In genomic region chr9:128788445-128788844, GRCh38 we compare ENCODE assay signal across 10 cellular contexts. TPM values are rescaled to one million over a fixed set of nuclear protein-coding genes. Genes with fewer than 3 reads are reported as not detected.
DNase-seq lines count a peak whose midpoint lies in the region; ATAC-seq, FAIRE-seq and TF ChIP-seq lines count a peak whose summit lies in the region.
"Had no signal": no experiment of that assay in that cellular context is flagged by ENCODE, and none has a peak within 500 bp of the region (broad histone marks: within the 10 kb centered on the region; RNA-seq: fewer than 3 reads in every experiment).

No MANE protein-coding gene starts in this region.

- TF ChIP-seq CTCF in A673 (conservative IDR thresholded peaks at IDR 0.05; ENCODE audit: low read depth, low read length) (no peak), HEK293 (tag by site-specific recombination; IDR thresholded peaks at IDR 0.05) (no peak), astrocyte (IDR thresholded peaks at IDR 0.05; ENCODE audit: insufficient read depth, low read depth, low read length) (no peak)

- H3K79me2 ChIP-seq in astrocyte (ENCODE audit: insufficient read depth, low read length), result peaks cover 22% of the 10 kb centered on the region

- CTCF ChIA-PET in A673 (lab: Charles Lee), result interaction anchor here (0.6 kb wide), 1 partner anchor 835 kb away, joined by 5 read pairs; no protein-coding TSS in a partner anchor
- CTCF ChIA-PET in HEK293 (lab: Yijun Ruan, JAX), result interaction anchor here (0.6 to 1.2 kb wide), 6 partner anchors 16 to 1468 kb away, joined by 3 to 7 read pairs (median 4); partner anchors contain the start of genes ENDOG and ZER1

- H3K4me2 ChIP-seq in astrocyte (ENCODE audit: low read length) (peak overlapping the region; percentile 94), mesenchymal stem cell (ENCODE audit: low read length, poor library complexity, severe bottlenecking) (peak overlapping the region; percentile 98)

- H3K36me3 ChIP-seq in A673 (ENCODE audit: insufficient read depth, low read length, poor library complexity, severe bottlenecking) (peaks cover 10% of the 10 kb centered on the region), HEK293 (ENCODE audit: control insufficient read depth in 2 of 2, insufficient read depth in 1 of 2, low read length in 2 of 2) (peaks cover 4 to 45% of the 10 kb centered on the region in 2 experiments), astrocyte (ENCODE audit: insufficient read depth, low read length) (peaks cover 9% of the 10 kb centered on the region), mesenchymal stem cell (ENCODE audit: control insufficient read depth in 1 of 2, insufficient read depth in 2 of 2, low read depth in 1 of 2, low read length in 2 of 2) (peaks cover 36 to 40% of the 10 kb centered on the region in 2 experiments)

- peaks cover 34% of the 10 kb centered on the region for H3K79me1 ChIP-seq in mesenchymal stem cell (replicated peaks; ENCODE audit: low read length, poor library complexity, severe bottlenecking)

- peak overlapping the region; percentile 86 for H3K4me3 ChIP-seq in A673 (ENCODE audit: low read depth, low read length, poor library complexity, severe bottlenecking)
- H3K4me3 ChIP-seq in HEK293 (ENCODE audit: low read depth, low read length), result peak overlapping the region; percentile 74; the same call in 1 of the 2 replicates
- H3K4me3 ChIP-seq in astrocyte (ENCODE audit: insufficient read depth, low read depth, low read length), result peak overlapping the region; percentile 89
- peak overlapping the region in 1 of 2 experiments; percentile 98 for H3K4me3 ChIP-seq in mesenchymal stem cell (ENCODE audit: insufficient read depth in 1 of 2, low read depth in 1 of 2, low read length in 2 of 2)

- 100% methylated on average over 1 of the region's 1 CpG for WGBS in mesenchymal stem cell

- no peak overlapping the region for H2BK12ac ChIP-seq in mesenchymal stem cell (ENCODE audit: low read length in 2 of 2)

- H2AFZ ChIP-seq in astrocyte (ENCODE audit: low read depth, low read length), result no peak overlapping the region
- H2AFZ ChIP-seq in mesenchymal stem cell (ENCODE audit: low read depth, low read length), result no peak overlapping the region

- peak overlapping the region; percentile 88 for H3K9ac ChIP-seq in astrocyte (ENCODE audit: low read length)
- H3K9ac ChIP-seq in mesenchymal stem cell (ENCODE audit: low read length), result peak overlapping the region; percentile 94

- H3K4me1 ChIP-seq in A673 (ENCODE audit: insufficient read depth, low read length, poor library complexity, severe bottlenecking), result peaks cover 4% of the 10 kb centered on the region
- H3K4me1 ChIP-seq in HEK293 (ENCODE audit: control insufficient read depth, insufficient read depth, low read length), result no peaks in the 10 kb centered on the region
- peaks cover 6% of the 10 kb centered on the region for H3K4me1 ChIP-seq in astrocyte (ENCODE audit: insufficient read depth, low read length)
- peaks cover 12% of the 10 kb centered on the region for H3K4me1 ChIP-seq in mesenchymal stem cell (ENCODE audit: control insufficient read depth, insufficient read depth, low read depth, low read length)

- H2AK5ac ChIP-seq in mesenchymal stem cell (ENCODE audit: low read length, severe bottlenecking), result no peak overlapping the region

- H3K18ac ChIP-seq in mesenchymal stem cell (ENCODE audit: low read depth in 1 of 2, low read length in 2 of 2), result no peak overlapping the region

- no peak overlapping the region for H3K4ac ChIP-seq in mesenchymal stem cell (ENCODE audit: low read depth in 1 of 2, low read length in 2 of 2)

- no peaks in the 10 kb centered on the region for H3K9me3 ChIP-seq in A673 (ENCODE audit: low read depth, low read length, poor library complexity, severe bottlenecking)
- no peaks in the 10 kb centered on the region for H3K9me3 ChIP-seq in HEK293 (ENCODE audit: control insufficient read depth, insufficient read depth, low read depth, low read length)
- H3K9me3 ChIP-seq in astrocyte (ENCODE audit: insufficient read depth, low read depth, low read length), result no peaks in the 10 kb centered on the region
- H3K9me3 ChIP-seq in mesenchymal stem cell (ENCODE audit: control insufficient read depth, low read length), result no peaks in the 10 kb centered on the region

- no peaks in the 10 kb centered on the region for H3K27me3 Mint-ChIP-seq in astrocyte (ENCODE audit: low read depth, unreplicated experiment)

- H2BK5ac ChIP-seq in mesenchymal stem cell (ENCODE audit: low read depth, low read length, poor library complexity, severe bottlenecking), result no peak overlapping the region

- H4K8ac ChIP-seq in mesenchymal stem cell (ENCODE audit: low read length), result no peak overlapping the region

- no peaks in the 10 kb centered on the region for H3K9me3 Mint-ChIP-seq in astrocyte (ENCODE audit: unreplicated experiment)

- no peak for FAIRE-seq in astrocyte (lab: Jason Lieb, UNC)

- no peak overlapping the region for H2BK15ac ChIP-seq in mesenchymal stem cell (ENCODE audit: low read depth, poor library complexity, severe bottlenecking)

- H4K91ac ChIP-seq in mesenchymal stem cell (ENCODE audit: low read length), result no peak overlapping the region

- no peak overlapping the region for H3K14ac ChIP-seq in mesenchymal stem cell (ENCODE audit: low read length in 2 of 2)

- H3K4me3 Mint-ChIP-seq in astrocyte (ENCODE audit: unreplicated experiment), result peak overlapping the region; percentile 93

- peak overlapping the region; percentile 41 for H3K27ac Mint-ChIP-seq in astrocyte (ENCODE audit: unreplicated experiment)

- peaks cover 13% of the 10 kb centered on the region for H3K36me3 Mint-ChIP-seq in astrocyte (ENCODE audit: low read depth, unreplicated experiment)

- intact Hi-C loops in A673 (cut with micrococcal nuclease; ENCODE audit: unreplicated experiment), result no loop called here

- no peak overlapping the region for H3K23ac ChIP-seq in mesenchymal stem cell (ENCODE audit: low read length in 2 of 2)

- peaks cover 6% of the 10 kb centered on the region for H3K4me1 Mint-ChIP-seq in astrocyte (ENCODE audit: low read depth, unreplicated experiment)

- POLR2A ChIA-PET in A673 (lab: Charles Lee; ENCODE audit: low non-redundant PET) (no interaction called here), HEK293 (lab: Yijun Ruan, JAX) (interaction anchor here (0.6 to 2.0 kb wide), 5 partner anchors 17 to 133 kb away, joined by 3 to 10 read pairs (median 3); partner anchors contain the start of genes ENDOG and PKN3)

- no peaks in the 10 kb centered on the region for H3K27me3 ChIP-seq in A673 (replicated peaks; ENCODE audit: insufficient read depth, low read depth, low read length, poor library complexity)
- no peaks in the 10 kb centered on the region for H3K27me3 ChIP-seq in astrocyte (ENCODE audit: insufficient read depth, low read length)
- no peaks in the 10 kb centered on the region for H3K27me3 ChIP-seq in mesenchymal stem cell (ENCODE audit: control insufficient read depth in 1 of 2, insufficient read depth in 1 of 2, low read length in 2 of 2)

- no peak overlapping the region for H2BK120ac ChIP-seq in mesenchymal stem cell (ENCODE audit: low read depth, low read length)

- H3K27ac ChIP-seq in A673 (ENCODE audit: low read depth, low read length, poor library complexity, severe bottlenecking) (no peak overlapping the region), HEK293 (ENCODE audit: extremely low read depth, low read depth, low read length) (no peak overlapping the region), astrocyte (ENCODE audit: low read depth, low read length) (no peak overlapping the region), mesenchymal stem cell (ENCODE audit: low read length, poor library complexity, severe bottlenecking) (no peak overlapping the region)

- DNase-seq in A673 (ENCODE audit: low spot score) (no peak), astrocyte (ENCODE audit: low read depth) (no peak), mesenchymal stem cell (no peak), SIG-M5 treated with dmso at 0.1 percent for 504 hours (lab: John Stamatoyannopoulos, UW; ENCODE audit: unreplicated experiment) (no peak), NCI-H2107 treated with DMSO at 0.1 percent for 48 hours (lab: John Stamatoyannopoulos, UW; ENCODE audit: unreplicated experiment) (no peak)
- DNase-seq: activated CD8-positive, alpha-beta memory T cell treated with anti-CD3 and anti-CD28 coated beads, Interleukin-2, amount 50 U/mL, for 4 hours; NCI-H748 treated with DMSO at 0.1 percent for 48 hours had no signal

- H4K20me1 ChIP-seq in astrocyte (ENCODE audit: insufficient read depth, low read length), result no peaks in the 10 kb centered on the region

- ATAC-seq in GM18867 (IDR thresholded peaks at IDR 0.05; ENCODE audit: unreplicated experiment) (no peak), HG02763 (IDR thresholded peaks at IDR 0.05; ENCODE audit: unreplicated experiment) (no peak)

- BruUV-seq in A673 (replicated peaks; lab: Mats Ljungman, UMichigan), result no TSS peak

TF ChIP-seq in HEK293, 187 proteins besides CTCF, POLR2A, EP300 and RAD21:
- TF ChIP-seq ZNF571 (tag by site-specific recombination; IDR thresholded peaks at IDR 0.05), result no peak
- TF ChIP-seq ZNF350 (tag by site-specific recombination; IDR thresholded peaks at IDR 0.05), result no peak
- TF ChIP-seq TCF7L2 (IDR thresholded peaks at IDR 0.05; ENCODE audit: borderline replicate concordance, low read depth, low read length), result no peak
- no peak for TF ChIP-seq ZNF132 (tag by site-specific recombination; IDR thresholded peaks at IDR 0.05; ENCODE audit: borderline replicate concordance)
- no peak for TF ChIP-seq ZBTB1 (tag by site-specific recombination; IDR thresholded peaks at IDR 0.05)

RNA-seq across cellular contexts. Expression of gene TBC1D13, which starts 1.4 kb away (rescaled TPM):
- total RNA-seq in A673 (2021) (26.7 and 27.2 TPM in 2 replicates), astrocyte (24.3 and 26.5 TPM in 2 replicates)
- 16.8 TPM for polyA plus RNA-seq in mesenchymal stem cell (2013, experiment 1 of 2)
- 17.1 TPM for polyA plus RNA-seq in mesenchymal stem cell (2013, experiment 2 of 2)

RNA-seq across cellular contexts. Expression of gene ZER1, which starts 16.7 kb away (rescaled TPM):
- 12.9 and 19.6 TPM in 2 replicates for total RNA-seq in A673 (2021)
- 31.0 and 31.9 TPM in 2 replicates for total RNA-seq in astrocyte
- polyA plus RNA-seq in mesenchymal stem cell (2013, experiment 1 of 2), result 22.8 TPM
- polyA plus RNA-seq in mesenchymal stem cell (2013, experiment 2 of 2), result 22.7 TPM

RNA-seq across cellular contexts. Expression of gene ENDOG, which starts 29.9 kb away (rescaled TPM):
- total RNA-seq in A673 (2021), result 45.8 and 46.7 TPM in 2 replicates
- total RNA-seq in astrocyte, result 17.8 and 18.6 TPM in 2 replicates
- polyA plus RNA-seq in mesenchymal stem cell (2013, experiment 1 of 2), result 9.6 TPM
- polyA plus RNA-seq in mesenchymal stem cell (2013, experiment 2 of 2), result 9.0 TPM

RNA-seq across cellular contexts. Expression of gene SPOUT1, which starts 41.1 kb away (rescaled TPM):
- total RNA-seq in A673 (2021), result 66.4 and 67.6 TPM in 2 replicates
- total RNA-seq in astrocyte, result 19.5 and 24.6 TPM in 2 replicates
- 9.0 TPM for polyA plus RNA-seq in mesenchymal stem cell (2013, experiment 1 of 2)
- polyA plus RNA-seq in mesenchymal stem cell (2013, experiment 2 of 2), result 8.9 TPM
